In the genomic region with DNA sequence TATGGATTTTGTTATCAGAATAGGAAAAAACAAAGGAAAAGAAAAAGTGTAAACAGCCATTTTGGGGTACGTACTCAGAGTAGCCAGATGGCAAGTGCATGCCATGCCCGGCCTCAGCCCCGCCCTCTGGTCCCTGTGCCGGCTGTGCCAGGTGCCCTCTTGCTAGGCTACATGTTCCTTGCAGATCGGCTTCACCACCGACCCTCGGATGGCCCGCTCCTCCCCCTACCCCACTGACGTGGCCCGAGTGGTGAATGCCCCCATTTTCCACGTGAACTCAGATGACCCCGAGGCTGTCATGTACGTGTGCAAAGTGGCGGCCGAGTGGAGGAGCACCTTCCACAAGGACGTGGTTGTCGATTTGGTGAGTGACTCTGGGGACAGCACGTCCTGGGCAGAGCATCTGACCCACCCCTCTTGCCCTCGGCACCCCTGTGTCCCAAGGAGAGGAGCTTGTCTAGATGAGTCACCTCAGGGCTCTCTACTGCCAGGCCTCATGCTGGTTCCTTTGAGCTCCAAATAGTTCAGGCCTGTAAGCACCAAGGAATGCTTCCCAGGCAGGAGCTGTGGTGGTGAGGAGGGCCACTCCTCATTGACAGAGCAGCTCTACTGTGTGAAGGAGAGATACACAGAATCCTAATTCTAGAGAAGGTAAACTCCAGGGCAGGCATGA, we compare ENCODE assay signal across 15 cellular contexts. TPM values are rescaled to one million over a fixed set of nuclear protein-coding genes. Genes with fewer than 3 reads are reported as not detected.
DNase-seq lines count a peak whose midpoint lies in the region; ATAC-seq and TF ChIP-seq lines count a peak whose summit lies in the region.
"Had no signal": no experiment of that assay in that cellular context is flagged by ENCODE, and none has a peak within 500 bp of the region (broad histone marks: within the 10 kb centered on the region; RNA-seq: fewer than 3 reads in every experiment).

No MANE protein-coding gene starts in this region.

- H3K27ac ChIP-seq in SK-N-SH (ENCODE audit: low read depth in 2 of 2, low read length in 1 of 2) (peak overlapping the region in 1 of 2 experiments; percentile 19; a peak in 1 of 4 replicates), tibial artery (no peak overlapping the region)
- H3K27ac ChIP-seq: HL-60, spleen had no signal

- H4K20me1 ChIP-seq in SK-N-SH (ENCODE audit: insufficient read depth): no peaks in the 10 kb centered on the region

- POLR2A ChIA-PET in SK-N-SH (lab: Yijun Ruan, JAX): no interaction called here

- 94% methylated on average over 19 of the region's 19 CpGs for WGBS in SK-N-SH (ENCODE audit: low lambda C conversion rate)

- no peaks in the 10 kb centered on the region for H3K27me3 ChIP-seq in SK-N-SH (ENCODE audit: insufficient read depth)
- H3K27me3 ChIP-seq in tibial artery: no peaks in the 10 kb centered on the region
- H3K27me3 ChIP-seq: dorsolateral prefrontal cortex, spleen had no signal

- no peaks in the 10 kb centered on the region for H3K9me2 ChIP-seq in SK-N-SH

- peak; percentile 24 for DNase-seq in D341Med (ENCODE audit: low spot score)
- no peak for DNase-seq in SK-N-SH
- peak; percentile 26 for DNase-seq in fibroblast of villous mesenchyme (ENCODE audit: low read depth)
- peak; percentile 4 for DNase-seq in pons (ENCODE audit: low spot score)
- DNase-seq in retina: no peak
- DNase-seq in GM19240 (ENCODE audit: insufficient read length, low spot score): no peak
- no peak for DNase-seq in tibial artery
- DNase-seq: activated CD4-positive, CD25-positive, alpha-beta regulatory T cell treated with anti-CD3 and anti-CD28 coated beads, Interleukin-2, amount 50 U/mL, for 72 hours; activated effector memory CD4-positive, alpha-beta T cell treated with Interleukin-2 at 50 U/mL for 16 hours; NCI-H1105 treated with DMSO at 0.1 percent for 48 hours; NCI-H748 treated with DMSO at 0.1 percent for 48 hours; spleen had no signal

- TF ChIP-seq RAD21 in SK-N-SH (IDR thresholded peaks at IDR 0.05; ENCODE audit: low read length): no peak

- H3K79me2 ChIP-seq in SK-N-SH (ENCODE audit: insufficient read depth): no peaks in the 10 kb centered on the region

- no peak overlapping the region for H3K9ac ChIP-seq in SK-N-SH

- H3F3A ChIP-seq in SK-N-SH (replicated peaks; ENCODE audit: insufficient read depth): peaks cover 8% of the 10 kb centered on the region

- TF ChIP-seq EP300 in SK-N-SH (IDR thresholded peaks at IDR 0.05; ENCODE audit: borderline replicate concordance in 1 of 2, low read depth in 1 of 2, low read length in 1 of 2): no peak

- no peak overlapping the region for H2AFZ ChIP-seq in SK-N-SH (ENCODE audit: low read depth)

- intact Hi-C loops in tibial artery (cut with DNase I; ENCODE audit: low total_unique reads): no loop called here

- H3K4me2 ChIP-seq in SK-N-SH: 0 out of 2 replicates have a peak overlapping the region, but pooled peaks have one; percentile 15

- CTCF ChIA-PET in SK-N-SH (lab: Yijun Ruan, JAX): no interaction called here

- H3K36me3 ChIP-seq in SK-N-SH (replicated peaks in 1 of 2; ENCODE audit: control insufficient read depth in 1 of 2, insufficient read depth in 2 of 2, low read length in 1 of 2) (peaks cover 26 to 37% of the 10 kb centered on the region in 2 experiments), tibial artery (peaks cover 43 to 72% (median 69%) of the 10 kb centered on the region in 3 donors)

- no peak for TF ChIP-seq CTCF in SK-N-SH (IDR thresholded peaks at IDR 0.05)
- no peak for TF ChIP-seq CTCF in fibroblast of villous mesenchyme (IDR thresholded peaks at IDR 0.05; ENCODE audit: insufficient read depth, low read depth, low read length)
- TF ChIP-seq CTCF in tibial artery (IDR thresholded peaks at IDR 0.05): no peak

- no peak for ATAC-seq in HG02610 (IDR thresholded peaks at IDR 0.05; ENCODE audit: unreplicated experiment)

- 0 out of 4 replicates have a peak, but pooled peaks cover 0 to 3% of the 10 kb centered on the region in 2 experiments for H3K4me1 ChIP-seq in SK-N-SH (ENCODE audit: control insufficient read depth in 1 of 2, insufficient read depth in 2 of 2, low read depth in 1 of 2, low read length in 1 of 2)
- H3K4me1 ChIP-seq in tibial artery: no peaks in the 10 kb centered on the region
- H3K4me1 ChIP-seq: spleen had no signal

- H3K4me3 ChIP-seq in SK-N-SH (ENCODE audit: low read depth in 2 of 2, low read length in 1 of 2) (no peak overlapping the region), fibroblast of villous mesenchyme (ENCODE audit: low read depth, low read length) (no peak overlapping the region), tibial artery (no peak overlapping the region)
- H3K4me3 ChIP-seq: dorsolateral prefrontal cortex, spleen had no signal

- no peaks in the 10 kb centered on the region for H3K9me3 ChIP-seq in SK-N-SH
- H3K9me3 ChIP-seq in tibial artery: no peaks in the 10 kb centered on the region
- H3K9me3 ChIP-seq: spleen had no signal

TF ChIP-seq in SK-N-SH, 30 proteins besides CTCF, POLR2A, EP300 and RAD21:
- TF ChIP-seq FOSL2 (IDR thresholded peaks at IDR 0.05; ENCODE audit: borderline replicate concordance, low read depth) (peak; percentile 72; the same call in 1 of the 2 replicates), TCF12 (IDR thresholded peaks at IDR 0.05) (no peak)
TF ChIP-seq in SK-N-SH: peak in this region for 1.

RNA-seq across cellular contexts. Expression of gene ZMIZ2, which starts 54.9 kb away (rescaled TPM):
- polyA plus RNA-seq in SK-N-SH (2012; rRNA removed): 17.8 and 18.1 TPM in 2 replicates
- 4.0 and 7.0 TPM in 2 replicates for polyA plus RNA-seq in SK-N-SH (2012; cell fraction: cytosol; rRNA removed)
- polyA plus RNA-seq in SK-N-SH (2012; cell fraction: nucleus; rRNA removed): 116 and 138 TPM in 2 replicates
- total RNA-seq in fibroblast of villous mesenchyme: 10.8 and 12.2 TPM in 2 replicates

Comparison
In these comparisons a context has a peak if more than half of its experiments do, and no peak if none do; other contexts are left out.
1. DNase-seq: peak in D341Med (single experiment), fibroblast of villous mesenchyme (single experiment) and pons (single experiment); none in SK-N-SH (single experiment), retina (single experiment), GM19240 (single experiment) and tibial artery (0 of 2).